18 cellular contexts compared by ENCODE assay signal in the genomic region with DNA sequence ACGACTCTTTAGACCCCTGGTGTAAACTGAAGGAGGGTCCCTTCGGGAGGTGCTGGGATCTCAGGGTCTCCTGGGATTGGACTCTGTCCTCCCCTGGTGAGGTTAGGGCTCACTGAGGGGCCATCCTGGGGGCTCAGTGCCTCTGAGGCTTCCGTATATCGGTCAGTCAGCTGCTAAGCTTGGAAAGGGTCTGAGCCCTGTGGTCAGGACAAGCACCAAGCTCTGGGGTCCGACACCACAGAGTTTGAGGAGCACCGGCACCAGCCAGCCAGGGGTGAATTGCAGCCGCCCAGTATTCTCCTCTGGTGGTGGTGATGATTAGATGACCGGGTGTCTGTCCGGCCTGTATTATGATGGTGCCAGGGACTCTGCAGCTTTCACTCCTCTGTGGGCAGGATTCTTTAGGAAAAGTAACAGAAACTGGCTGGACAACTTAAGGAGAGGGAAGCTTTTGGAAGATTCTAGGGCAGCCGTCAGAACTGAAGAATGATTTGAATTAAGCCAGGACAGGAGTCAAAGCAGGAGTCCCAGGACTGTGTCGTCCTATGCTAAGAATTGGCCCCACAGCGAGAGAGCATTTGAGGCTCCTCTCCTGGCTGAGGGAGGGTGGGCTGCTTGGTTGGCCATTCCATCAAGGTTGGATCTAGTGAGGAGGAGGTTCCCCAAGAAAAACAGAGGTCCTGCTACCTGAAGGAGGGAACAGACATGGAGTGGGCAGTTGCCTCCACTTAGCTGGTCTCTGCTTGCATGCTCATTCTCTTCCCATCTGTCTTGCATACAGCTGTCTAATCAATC.
DNase-seq lines count a peak whose midpoint lies in the region; TF ChIP-seq lines count a peak whose summit lies in the region.
"Had no signal": no experiment of that assay in that cellular context is flagged by ENCODE, and none has a peak within 500 bp of the region (broad histone marks: within the 10 kb centered on the region; RNA-seq: fewer than 3 reads in every experiment).

No MANE protein-coding gene starts in this region.

- WGBS in transverse colon (ENCODE audit: low coverage in 1 of 2), 2 donors: 88 to 93% methylated on average over 3 to 12 of the region's 12 CpGs

- H3K4me3 ChIP-seq in Loucy (ENCODE audit: low read length, poor library complexity, severe bottlenecking) (no peak overlapping the region), transverse colon (no peak overlapping the region)
- H3K4me3 ChIP-seq: GM12878 had no signal

- no peaks in the 10 kb centered on the region for H3K9me2 ChIP-seq in Loucy (replicated peaks; ENCODE audit: low read depth, low read length)

- H3K4me3 Mint-ChIP-seq in nephron: no peak overlapping the region
- H3K4me3 Mint-ChIP-seq in type B pancreatic cell: no peak overlapping the region
- H3K4me3 Mint-ChIP-seq: CD4-positive, CD25-positive, alpha-beta regulatory T cell; H9; HFFc6 had no signal

- peaks cover 21% of the 10 kb centered on the region for H3K9me3 Mint-ChIP-seq in nephron
- peaks cover 4% of the 10 kb centered on the region for H3K9me3 Mint-ChIP-seq in type B pancreatic cell

- TF ChIP-seq POLR2A in transverse colon (IDR thresholded peaks at IDR 0.05): no peak

- peaks cover 21% of the 10 kb centered on the region for H3F3A ChIP-seq in Loucy (ENCODE audit: low read depth)

- H3K4me1 ChIP-seq in Loucy (ENCODE audit: insufficient read depth, low read length, poor library complexity, severe bottlenecking) (peaks cover 60% of the 10 kb centered on the region), transverse colon (peaks cover 0 to 3% (median 0%) of the 10 kb centered on the region in 4 donors)

- H3K79me2 ChIP-seq in Loucy (ENCODE audit: insufficient read depth, low read length): peaks cover 19% of the 10 kb centered on the region; the same call in 1 of the 2 replicates

- peaks cover 10% of the 10 kb centered on the region for H3K9me3 ChIP-seq in Loucy (ENCODE audit: insufficient read depth, low read depth, low read length)
- H3K9me3 ChIP-seq in transverse colon: no peaks in the 10 kb centered on the region

- H3K27me3 ChIP-seq in Loucy (ENCODE audit: insufficient read depth, low read length, poor library complexity, severe bottlenecking) (no peaks in the 10 kb centered on the region), transverse colon (no peaks in the 10 kb centered on the region)

- TF ChIP-seq CTCF in Loucy (conservative IDR thresholded peaks at IDR 0.05; ENCODE audit: low read length): no peak
- no peak for TF ChIP-seq CTCF in nephron (IDR thresholded peaks at IDR 0.05; ENCODE audit: unreplicated experiment in 3 of 3)
- no peak for TF ChIP-seq CTCF in type B pancreatic cell (conservative IDR thresholded peaks at IDR 0.05)
- no peak for TF ChIP-seq CTCF in transverse colon (IDR thresholded peaks at IDR 0.05)

- no peak overlapping the region for H2AFZ ChIP-seq in Loucy (ENCODE audit: low read length)

- no peak overlapping the region for H3K4me2 ChIP-seq in Loucy (ENCODE audit: low read depth, low read length, poor library complexity, severe bottlenecking)

- H3K36me3 ChIP-seq in Loucy (ENCODE audit: insufficient read depth, low read length) (no peaks in the 10 kb centered on the region; the same call in 1 of the 2 replicates), transverse colon (no peaks in the 10 kb centered on the region)

- H3K9ac ChIP-seq in Loucy (ENCODE audit: low read depth, low read length, poor library complexity, severe bottlenecking): peak overlapping the region; percentile 95

- no peak for TF ChIP-seq EP300 in transverse colon (IDR thresholded peaks at IDR 0.05; ENCODE audit: low read depth)

- peak; percentile 30 for DNase-seq in ecto neural progenitor cell (ENCODE audit: low spot score)
- peak; percentile 32 for DNase-seq in type B pancreatic cell (ENCODE audit: extremely low spot score, unreplicated experiment)
- DNase-seq in NCI-H1105 treated with DMSO at 0.1 percent for 48 hours (lab: John Stamatoyannopoulos, UW): no peak
- DNase-seq in NCI-H2227 (lab: John Stamatoyannopoulos, UW; ENCODE audit: unreplicated experiment): no peak
- no peak for DNase-seq in transverse colon
- DNase-seq: CD4-positive, CD25-positive, alpha-beta regulatory T cell; DMS79; H9; HFFc6; KG1; NCI-H1105; NCI-H2029 treated with DMSO at 0.1 percent for 48 hours; NCI-H2171; NCI-H524 treated with DMSO at 0.1 percent for 48 hours; OCI-M1 had no signal

- peak overlapping the region in 2 of 3 experiments; percentile 23 to 30 for H3K27ac Mint-ChIP-seq in nephron
- no peak overlapping the region for H3K27ac Mint-ChIP-seq in type B pancreatic cell
- H3K27ac Mint-ChIP-seq: CD4-positive, CD25-positive, alpha-beta regulatory T cell; HFFc6 had no signal

- intact Hi-C loops in transverse colon (cut with DNase I; ENCODE audit: low total_unique reads): no loop called here

- H4K20me1 ChIP-seq in Loucy (ENCODE audit: insufficient read depth, low read length, poor library complexity, severe bottlenecking): no peaks in the 10 kb centered on the region

- in situ Hi-C loops in transverse colon (cut with MboI; ENCODE audit: low pct_ligation_motif_present in 1 of 4, low pct_unique_long_range_greater_than_20kb in 1 of 4, low sequenced_read_pairs in 3 of 4): no loop called here

- no peak overlapping the region for H3K27ac ChIP-seq in transverse colon

- H3K27me3 Mint-ChIP-seq in nephron (ENCODE audit: low read depth) (no peaks in the 10 kb centered on the region), type B pancreatic cell (no peaks in the 10 kb centered on the region)

- H3K36me3 Mint-ChIP-seq in nephron (ENCODE audit: low read depth): no peaks in the 10 kb centered on the region
- H3K36me3 Mint-ChIP-seq in type B pancreatic cell: no peaks in the 10 kb centered on the region
- H3K36me3 Mint-ChIP-seq: CD4-positive, CD25-positive, alpha-beta regulatory T cell had no signal

- peaks cover 18% of the 10 kb centered on the region for H3K4me1 Mint-ChIP-seq in nephron
- H3K4me1 Mint-ChIP-seq in type B pancreatic cell (ENCODE audit: unreplicated experiment): peaks cover 19% of the 10 kb centered on the region

Comparison
In these comparisons a context has a peak if more than half of its experiments do, and no peak if none do; other contexts are left out.
1. DNase-seq: peak in ecto neural progenitor cell (single experiment) and type B pancreatic cell (single experiment); none in NCI-H1105 treated with DMSO at 0.1 percent for 48 hours (single experiment), NCI-H2227 (single experiment) and transverse colon (single experiment).